ENCODE assay signal across 16 cellular contexts in the genomic region with DNA sequence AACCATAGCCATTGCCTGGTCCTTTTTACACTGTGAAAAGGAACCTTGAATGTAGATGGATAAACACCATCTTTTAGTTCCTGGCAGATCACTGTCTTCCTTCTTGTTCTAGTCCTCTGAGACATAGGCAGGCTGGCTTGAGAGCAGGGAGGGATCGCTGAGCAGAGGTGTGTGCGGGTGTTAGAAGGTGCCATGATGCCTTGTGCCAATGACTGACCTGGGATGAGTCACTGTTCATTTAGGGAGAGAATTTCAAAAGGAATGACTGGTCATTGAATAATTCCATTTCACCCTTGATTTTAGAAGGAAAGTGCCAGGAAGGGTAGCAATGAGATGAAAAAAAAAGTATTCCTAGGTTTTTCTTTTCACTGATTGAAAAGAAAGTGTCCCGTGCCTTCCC.
"Had no signal": no experiment of that assay in that cellular context is flagged by ENCODE, and none has a peak within 500 bp of the region (broad histone marks: within the 10 kb centered on the region; RNA-seq: fewer than 3 reads in every experiment).

No MANE protein-coding gene starts in this region.

- H3K4me3 ChIP-seq: prostate gland, testis had no signal

- H3K9me3 ChIP-seq: prostate gland, testis had no signal

- H3K4me1 ChIP-seq: prostate gland, testis had no signal

- DNase-seq: activated CD4-positive, alpha-beta memory T cell treated with anti-CD3 and anti-CD28 coated beads, Interleukin-2, amount 10 ng/mL, durations not matched to agents 7 days and 5 days; activated CD4-positive, alpha-beta T cell treated with anti-CD3 and anti-CD28 coated beads for 36 hours; activated CD8-positive, alpha-beta memory T cell treated with anti-CD3 and anti-CD28 coated beads, Interleukin-2, amount 50 U/mL, for 4 hours; activated naive CD8-positive, alpha-beta T cell treated with anti-CD3 and anti-CD28 coated beads, Interleukin-2, amount 10 ng/mL, durations not matched to agents 7 days and 5 days; aorta; effector memory CD8-positive, alpha-beta T cell; erythroblast; immature natural killer cell; natural killer cell; occipital lobe; stimulated activated CD4-positive, alpha-beta T cell treated with anti-CD3 and anti-CD28 coated beads, Interleukin-2, amount 100 ng/mL, for 48 hours; stimulated activated CD8-positive, alpha-beta memory T cell treated with anti-CD3 and anti-CD28 coated beads, Interleukin-4, amount 100 ng/mL, for 48 hours; T-helper 9 cell; testis had no signal

- H3K36me3 ChIP-seq: prostate gland had no signal

- H3K27ac ChIP-seq: prostate gland, testis, VCaP had no signal

- H3K27me3 ChIP-seq: testis had no signal

- ATAC-seq: activated CD4-positive, alpha-beta T cell treated with anti-CD3 and anti-CD28 coated beads for 36 hours; effector memory CD8-positive, alpha-beta T cell; natural killer cell had no signal
